ENCODE assay signal across 8 cellular contexts in genomic region chr11:77474509-77475070, GRCh38. TPM values are rescaled to one million over a fixed set of nuclear protein-coding genes. Genes with fewer than 3 reads are reported as not detected.
DNase-seq lines count a peak whose midpoint lies in the region; ATAC-seq, FAIRE-seq and TF ChIP-seq lines count a peak whose summit lies in the region.

No MANE protein-coding gene starts in this region.

- H3K27ac ChIP-seq in left ventricle myocardium inferior (replicated peaks) (no peak overlapping the region), breast epithelium (peak overlapping the region; percentile 92 to 96), mesodermal cell (ENCODE audit: low read depth, low read length, severe bottlenecking) (peak overlapping the region; percentile 74), urinary bladder (ENCODE audit: low read depth) (peak overlapping the region; percentile 70)

- peak overlapping the region; percentile 69 for H3K4me3 ChIP-seq in left ventricle myocardium inferior
- peak overlapping the region; percentile 59 to 92 (median 87) for H3K4me3 ChIP-seq in breast epithelium
- H3K4me3 ChIP-seq in mesodermal cell (ENCODE audit: extremely low read depth, insufficient read depth, low read length, poor library complexity, severe bottlenecking): peak overlapping the region; percentile 86
- H3K4me3 ChIP-seq in urinary bladder (ENCODE audit: low read depth, low read length): peak overlapping the region; percentile 75

- no peak for FAIRE-seq in HTR-8/SVneo (lab: Jason Lieb, UNC)

- DNase-seq in left ventricle myocardium inferior (no peak), Right ventricle myocardium inferior (ENCODE audit: missing footprints) (no peak), breast epithelium (ENCODE audit: low spot score in 2 of 2) (no peak), GDM1 (lab: John Stamatoyannopoulos, UW) (no peak), HTR-8/SVneo (ENCODE audit: insufficient read length, low spot score) (no peak)

- no peak for TF ChIP-seq POLR2A in breast epithelium (IDR thresholded peaks at IDR 0.05)

- intact Hi-C loops in left ventricle myocardium inferior (cut with micrococcal nuclease): no loop called here
- intact Hi-C loops in Right ventricle myocardium inferior (cut with DNase I): no loop called here
- intact Hi-C loops in breast epithelium (cut with DNase I; ENCODE audit: low total_unique reads): no loop called here

- no peaks in the 10 kb centered on the region for H3K36me3 ChIP-seq in left ventricle myocardium inferior
- no peaks in the 10 kb centered on the region for H3K36me3 ChIP-seq in breast epithelium
- H3K36me3 ChIP-seq in mesodermal cell (ENCODE audit: control insufficient read depth, insufficient read depth, low read length): no peaks in the 10 kb centered on the region
- no peaks in the 10 kb centered on the region for H3K36me3 ChIP-seq in urinary bladder (ENCODE audit: insufficient read depth)

- H3K27me3 ChIP-seq in left ventricle myocardium inferior (ENCODE audit: low read depth) (peaks cover 28% of the 10 kb centered on the region), breast epithelium (no peaks in the 10 kb centered on the region)

- ATAC-seq in Right ventricle myocardium inferior (no peak), HG02973 (IDR thresholded peaks at IDR 0.05; ENCODE audit: unreplicated experiment) (no peak)

- WGBS in mesodermal cell (ENCODE audit: insufficient coverage in 2 of 2), 2 experiments: 76 to 77% methylated on average over 14 of the region's 17 CpGs
- WGBS in urinary bladder: 31% methylated on average over 17 of the region's 17 CpGs

- H3K4me1 ChIP-seq in left ventricle myocardium inferior: peaks cover 21% of the 10 kb centered on the region
- H3K4me1 ChIP-seq in breast epithelium: no peaks in the 10 kb centered on the region
- peaks cover 14% of the 10 kb centered on the region for H3K4me1 ChIP-seq in mesodermal cell (ENCODE audit: control insufficient read depth, insufficient read depth, low read length, poor library complexity, severe bottlenecking)
- H3K4me1 ChIP-seq in urinary bladder (ENCODE audit: insufficient read depth): no peaks in the 10 kb centered on the region

- TF ChIP-seq CTCF in left ventricle myocardium inferior (IDR thresholded peaks at IDR 0.05; ENCODE audit: borderline replicate concordance) (no peak), breast epithelium (IDR thresholded peaks at IDR 0.05) (peak in 1 of 3 donors; percentile 4)

- no peaks in the 10 kb centered on the region for H3K9me3 ChIP-seq in left ventricle myocardium inferior (replicated peaks)
- no peaks in the 10 kb centered on the region for H3K9me3 ChIP-seq in breast epithelium
- H3K9me3 ChIP-seq in mesodermal cell (ENCODE audit: control insufficient read depth, low read length): no peaks in the 10 kb centered on the region

RNA-seq across cellular contexts. Expression of gene PAK1, which starts 0.7 kb away (rescaled TPM):
- 7.7 TPM for total RNA-seq in left ventricle myocardium inferior
- 10.1 TPM for total RNA-seq in Right ventricle myocardium inferior
- 10 to 100 TPM; 23.2 to 59.6 (median 42.6) TPM for total RNA-seq in breast epithelium
- polyA plus RNA-seq in mesodermal cell (2013, experiment 1 of 2): 42.9 TPM
- polyA plus RNA-seq in mesodermal cell (2013, experiment 2 of 2): 37.6 TPM
- total RNA-seq in urinary bladder: 46.6 TPM
- 26.2 TPM for polyA plus RNA-seq in urinary bladder
